28 cellular contexts compared by ENCODE assay signal in genomic region chr9:87390361-87390760, GRCh38.
"Had no signal": no experiment of that assay in that cellular context is flagged by ENCODE, and none has a peak within 500 bp of the region (broad histone marks: within the 10 kb centered on the region; RNA-seq: fewer than 3 reads in every experiment).

No MANE protein-coding gene starts in this region.

- FAIRE-seq: endothelial cell of umbilical vein, frontal cortex had no signal

- H3K27ac Mint-ChIP-seq: immature natural killer cell; memory B cell; naive thymus-derived CD8-positive, alpha-beta T cell; nephron progenitor cell; stimulated activated naive B cell treated with anti-CD40 and anti-IgM and Interleukin-4, amounts not matched to agents 10 μg/mL and 1 μg/mL and 100 μg/mL, for 72 hours; stimulated activated naive CD8-positive, alpha-beta T cell treated with anti-CD3 and anti-CD28 coated beads, Interleukin-15, Interleukin-2, amounts not matched to agents 100 ng/mL and 50 ng/mL, for 24 hours had no signal

- H3K36me3 Mint-ChIP-seq: immature natural killer cell; memory B cell; stimulated activated naive B cell treated with anti-CD40 and anti-IgM and Interleukin-4, amounts not matched to agents 10 μg/mL and 1 μg/mL and 100 μg/mL, for 72 hours had no signal

- H3K9me3 ChIP-seq: esophagus squamous epithelium, prostate gland, thoracic aorta, tibial nerve, upper lobe of right lung, uterus had no signal

- H3K4me1 ChIP-seq: esophagus squamous epithelium, prostate gland, tibial nerve, upper lobe of right lung, uterus had no signal

- H3K4me3 ChIP-seq: coronary artery, esophagus squamous epithelium, lung, prostate gland, skin epidermis, thoracic aorta, tibial nerve, upper lobe of right lung, uterus had no signal

- H3K36me3 ChIP-seq: esophagus squamous epithelium, prostate gland, thoracic aorta, tibial nerve, upper lobe of right lung, uterus had no signal

- H3K4me1 Mint-ChIP-seq: immature natural killer cell; memory B cell; naive thymus-derived CD8-positive, alpha-beta T cell; stimulated activated naive B cell treated with anti-CD40 and anti-IgM and Interleukin-4, amounts not matched to agents 10 μg/mL and 1 μg/mL and 100 μg/mL, for 72 hours had no signal

- H3K4me3 Mint-ChIP-seq: immature natural killer cell; memory B cell; naive thymus-derived CD8-positive, alpha-beta T cell; nephron progenitor cell; stimulated activated naive B cell treated with anti-CD40 and anti-IgM and Interleukin-4, amounts not matched to agents 10 μg/mL and 1 μg/mL and 100 μg/mL, for 72 hours; stimulated activated naive CD8-positive, alpha-beta T cell treated with anti-CD3 and anti-CD28 coated beads, Interleukin-15, Interleukin-2, amounts not matched to agents 100 ng/mL and 50 ng/mL, for 24 hours had no signal

- H3K27me3 ChIP-seq: tibial nerve, upper lobe of right lung, uterus had no signal

- DNase-seq: dermis blood vessel endothelial cell; effector memory CD4-positive, alpha-beta T cell; erythroblast; esophagus squamous epithelium; hypothalamus; immature natural killer cell; islet precursor cell; left ventricle myocardium superior; midbrain; naive thymus-derived CD8-positive, alpha-beta T cell; nephron progenitor cell; nucleus accumbens; right cardiac atrium; stimulated activated CD4-positive, alpha-beta T cell treated with anti-CD3 and anti-CD28 coated beads, Interleukin-15, amount 100 ng/mL, for 24 hours; stimulated activated CD4-positive, alpha-beta T cell treated with anti-CD3 and anti-CD28 coated beads, Interleukin-2, amount 100 ng/mL, for 48 hours; stimulated activated naive B cell treated with anti-CD40 and anti-IgM and Interleukin-4, amounts not matched to agents 10 μg/mL and 1 μg/mL and 100 μg/mL, for 72 hours; upper lobe of right lung; uterus had no signal

- H3K27ac ChIP-seq: coronary artery, esophagus squamous epithelium, prostate gland, skin epidermis, thoracic aorta, tibial nerve, upper lobe of right lung, uterus had no signal

- ATAC-seq: left ventricle myocardium superior; naive thymus-derived CD8-positive, alpha-beta T cell; right cardiac atrium; stimulated activated naive B cell treated with anti-CD40 and anti-IgM and Interleukin-4, amounts not matched to agents 10 μg/mL and 1 μg/mL and 100 μg/mL, for 72 hours; upper lobe of right lung had no signal

- H3K9me3 Mint-ChIP-seq: immature natural killer cell; memory B cell; nephron progenitor cell; stimulated activated naive CD8-positive, alpha-beta T cell treated with anti-CD3 and anti-CD28 coated beads, Interleukin-15, Interleukin-2, amounts not matched to agents 100 ng/mL and 50 ng/mL, for 24 hours had no signal
